ENCODE assay signal across 17 cellular contexts in the genomic region with DNA sequence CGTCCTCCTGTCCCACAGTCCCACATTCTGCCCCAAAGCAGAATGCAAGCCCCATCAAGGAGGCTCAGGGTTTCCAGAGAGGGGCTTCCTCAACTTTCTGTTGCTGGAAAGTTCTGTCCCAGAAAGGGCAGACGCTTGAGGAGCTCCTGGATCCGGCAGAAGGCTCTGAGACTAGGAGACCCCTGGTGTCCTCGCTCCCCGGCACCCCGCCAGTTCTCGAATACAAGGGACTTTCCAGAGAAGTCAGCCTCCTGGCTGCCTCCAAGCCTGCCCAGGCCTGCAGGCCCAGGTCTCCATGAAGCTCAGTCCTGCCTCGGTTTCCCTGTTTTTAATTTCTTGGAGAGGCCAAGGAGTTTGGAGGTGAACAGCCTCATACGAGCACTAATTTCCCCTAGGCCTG.
A peak's percentile ranks its signal among the peaks of the same experiment; 100 is the strongest.
DNase-seq lines count a peak whose midpoint lies in the region; ATAC-seq, FAIRE-seq and TF ChIP-seq lines count a peak whose summit lies in the region.
"Had no signal": no experiment of that assay in that cellular context is flagged by ENCODE, and none has a peak within 500 bp of the region (broad histone marks: within the 10 kb centered on the region; RNA-seq: fewer than 3 reads in every experiment).

No MANE protein-coding gene starts in this region.

- no peak overlapping the region for H3K18ac ChIP-seq in mesenchymal stem cell (ENCODE audit: low read depth in 1 of 2, low read length in 2 of 2)

- H3K79me2 ChIP-seq in HepG2 (ENCODE audit: insufficient read depth, low read length), result no peaks in the 10 kb centered on the region

- CTCF ChIA-PET in HepG2 (lab: Yijun Ruan, JAX; ENCODE audit: low intra/inter-chr PET ratio, low total read pairs), result interaction anchor here (1.5 kb wide), 1 partner anchor 119 kb away, joined by 3 read pairs; no protein-coding TSS in a partner anchor

- no peak overlapping the region for H4K8ac ChIP-seq in mesenchymal stem cell (ENCODE audit: low read length)

- POLR2A ChIA-PET in HepG2 (lab: Yijun Ruan, JAX), result no interaction called here

- H4K20me1 ChIP-seq in HepG2 (ENCODE audit: insufficient read depth, low read length), result no peaks in the 10 kb centered on the region

- no peak overlapping the region for H3K23ac ChIP-seq in mesenchymal stem cell (ENCODE audit: low read length in 2 of 2)

- TF ChIP-seq RAD21 in HepG2 (CRISPR knock-in tag; IDR thresholded peaks at IDR 0.05), result no peak

- no peak overlapping the region for H2BK5ac ChIP-seq in mesenchymal stem cell (ENCODE audit: low read depth, low read length, poor library complexity, severe bottlenecking)

- no peak for TF ChIP-seq CTCF in HepG2 (CRISPR knock-in tag; IDR thresholded peaks at IDR 0.05)
- TF ChIP-seq CTCF in right lobe of liver (IDR thresholded peaks at IDR 0.05), result no peak

- H3K27ac ChIP-seq in HepG2 (ENCODE audit: extremely low read length, insufficient read depth, low read length) (no peak overlapping the region), right lobe of liver (no peak overlapping the region), mesenchymal stem cell (ENCODE audit: low read length, poor library complexity, severe bottlenecking) (no peak overlapping the region), skin epidermis (peak overlapping the region in 12 of 21 experiments; percentile 24 to 90 (median 81))

- FAIRE-seq in HepG2 (lab: Jason Lieb, UNC), result no peak
- FAIRE-seq: A204.1, GM12892, GM18507 had no signal

- peaks cover 3 to 39% of the 10 kb centered on the region in 2 experiments; a peak in 3 of 5 replicates for H3K27me3 ChIP-seq in HepG2 (ENCODE audit: control insufficient read depth in 1 of 2, insufficient read depth in 2 of 2, low read length in 2 of 2)
- H3K27me3 ChIP-seq in right lobe of liver, result no peaks in the 10 kb centered on the region
- H3K27me3 ChIP-seq in mesenchymal stem cell (ENCODE audit: control insufficient read depth in 1 of 2, insufficient read depth in 1 of 2, low read length in 2 of 2), result no peaks in the 10 kb centered on the region
- H3K27me3 ChIP-seq: BE2C had no signal

- H3K9me3 ChIP-seq in HepG2 (ENCODE audit: low read length) (no peaks in the 10 kb centered on the region), right lobe of liver (no peaks in the 10 kb centered on the region), mesenchymal stem cell (ENCODE audit: control insufficient read depth, low read length) (no peaks in the 10 kb centered on the region)
- H3K9me3 ChIP-seq: BE2C, HAP-1 had no signal

- H3K4me3 ChIP-seq in HepG2 (replicated peaks in 1 of 3; ENCODE audit: insufficient read depth in 1 of 3, low read depth in 2 of 3, low read length in 3 of 3) (no peak overlapping the region), right lobe of liver (no peak overlapping the region), mesenchymal stem cell (ENCODE audit: insufficient read depth in 1 of 2, low read depth in 1 of 2, low read length in 2 of 2) (no peak overlapping the region), skin epidermis (no peak overlapping the region)
- H3K4me3 ChIP-seq: GM23248, HAP-1 had no signal

- no peak for TF ChIP-seq EP300 in HepG2 (IDR thresholded peaks at IDR 0.05; ENCODE audit: low read depth in 2 of 2, low read length in 2 of 2)
- no peak for TF ChIP-seq EP300 in HepG2 (CRISPR knock-in tag; IDR thresholded peaks at IDR 0.05; ENCODE audit: borderline replicate concordance)

- H3K79me1 ChIP-seq in mesenchymal stem cell (replicated peaks; ENCODE audit: low read length, poor library complexity, severe bottlenecking), result no peaks in the 10 kb centered on the region

- H2AK5ac ChIP-seq in mesenchymal stem cell (ENCODE audit: low read length, severe bottlenecking), result no peak overlapping the region

- DNase-seq in HepG2 (ENCODE audit: low spot score) (no peak), right lobe of liver (no peak), mesenchymal stem cell (no peak), NOMO-1 treated with dmso at 0.1 percent for 144 hours (lab: John Stamatoyannopoulos, UW; ENCODE audit: unreplicated experiment) (no peak), NCI-H1092 (lab: John Stamatoyannopoulos, UW) (no peak)
- DNase-seq: ACHN; BE2C; CD4-positive, alpha-beta memory T cell; DMS153; DMS79; GDM1; GM23248 had no signal

- 54% methylated on average over 9 of the region's 9 CpGs for WGBS in HepG2 (ENCODE audit: low lambda C conversion rate)
- WGBS in right lobe of liver (ENCODE audit: insufficient coverage, low coverage, low lambda C conversion rate, missing lambda C conversion rate), result 71% methylated on average over 1 of the region's 9 CpGs
- 98% methylated on average over 7 of the region's 9 CpGs for WGBS in mesenchymal stem cell

- no peak for TF ChIP-seq POLR2A in HepG2 (IDR thresholded peaks at IDR 0.05; ENCODE audit: insufficient read depth in 1 of 2, low read depth in 2 of 2, low read length in 2 of 2)
- no peak for TF ChIP-seq POLR2A in right lobe of liver (IDR thresholded peaks at IDR 0.05)

- intact Hi-C loops in HepG2 (cut with micrococcal nuclease; ENCODE audit: unreplicated experiment) (no loop called here), right lobe of liver (cut with DNase I) (no loop called here)

- H3K9ac ChIP-seq in HepG2 (ENCODE audit: insufficient read depth, low read depth, low read length) (no peak overlapping the region), mesenchymal stem cell (ENCODE audit: low read length) (no peak overlapping the region)
- H3K9ac ChIP-seq: GM23248 had no signal

- no peak overlapping the region for H4K91ac ChIP-seq in mesenchymal stem cell (ENCODE audit: low read length)

- H3K4me1 ChIP-seq in HepG2 (ENCODE audit: insufficient read depth, low read length) (peaks cover 67% of the 10 kb centered on the region), right lobe of liver (peaks cover 0 to 3% (median 0%) of the 10 kb centered on the region in 4 donors), mesenchymal stem cell (ENCODE audit: control insufficient read depth, insufficient read depth, low read depth, low read length) (peaks cover 15% of the 10 kb centered on the region)
- H3K4me1 ChIP-seq: HAP-1 had no signal

- H2AFZ ChIP-seq in HepG2 (ENCODE audit: low read length) (no peak overlapping the region), mesenchymal stem cell (ENCODE audit: low read depth, low read length) (no peak overlapping the region)
- H2AFZ ChIP-seq: GM23248 had no signal

- H2BK120ac ChIP-seq in mesenchymal stem cell (ENCODE audit: low read depth, low read length), result peak overlapping the region; percentile 11

- in situ Hi-C loops in HepG2 (cut with HindIII; ENCODE audit: extremely low pct_ligation_motif_present, low pct_unique_long_range_greater_than_20kb), result loop anchor here (5.0 kb wide), 1 partner anchor 154 kb away; no protein-coding TSS in a partner anchor

- H3K4me2 ChIP-seq in HepG2 (ENCODE audit: low read depth, low read length) (no peak overlapping the region), mesenchymal stem cell (ENCODE audit: low read length, poor library complexity, severe bottlenecking) (peak overlapping the region; percentile 3)

- ATAC-seq in HepG2 (no peak), right lobe of liver (no peak)

- no TSS peak for BruUV-seq in HepG2 (replicated peaks; lab: Mats Ljungman, UMichigan)

- H3K36me3 ChIP-seq in HepG2 (replicated peaks in 1 of 2; ENCODE audit: control insufficient read depth in 1 of 2, insufficient read depth in 2 of 2, low read length in 2 of 2) (no peaks in the 10 kb centered on the region), right lobe of liver (no peaks in the 10 kb centered on the region), mesenchymal stem cell (ENCODE audit: control insufficient read depth in 1 of 2, insufficient read depth in 2 of 2, low read depth in 1 of 2, low read length in 2 of 2) (no peaks in the 10 kb centered on the region)
- H3K36me3 ChIP-seq: BE2C, HAP-1 had no signal

- H3K14ac ChIP-seq in mesenchymal stem cell (ENCODE audit: low read length in 2 of 2), result no peak overlapping the region

- H2BK12ac ChIP-seq in mesenchymal stem cell (ENCODE audit: low read length in 2 of 2), result peak overlapping the region; percentile 40 to 89

- H3K4ac ChIP-seq in mesenchymal stem cell (ENCODE audit: low read depth in 1 of 2, low read length in 2 of 2), result peak overlapping the region in 1 of 2 experiments; percentile 37

- peak overlapping the region; percentile 80 for H2BK15ac ChIP-seq in mesenchymal stem cell (ENCODE audit: low read depth, poor library complexity, severe bottlenecking)

TF ChIP-seq in HepG2, 621 proteins besides CTCF, POLR2A, EP300 and RAD21 (continues in another document):
- TF ChIP-seq ZNF496 (CRISPR knock-in tag; IDR thresholded peaks at IDR 0.05; ENCODE audit: insufficient replicate concordance), result no peak
- TF ChIP-seq, protein P1, sequence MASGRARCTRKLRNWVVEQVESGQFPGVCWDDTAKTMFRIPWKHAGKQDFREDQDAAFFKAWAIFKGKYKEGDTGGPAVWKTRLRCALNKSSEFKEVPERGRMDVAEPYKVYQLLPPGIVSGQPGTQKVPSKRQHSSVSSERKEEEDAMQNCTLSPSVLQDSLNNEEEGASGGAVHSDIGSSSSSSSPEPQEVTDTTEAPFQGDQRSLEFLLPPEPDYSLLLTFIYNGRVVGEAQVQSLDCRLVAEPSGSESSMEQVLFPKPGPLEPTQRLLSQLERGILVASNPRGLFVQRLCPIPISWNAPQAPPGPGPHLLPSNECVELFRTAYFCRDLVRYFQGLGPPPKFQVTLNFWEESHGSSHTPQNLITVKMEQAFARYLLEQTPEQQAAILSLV (CRISPR knock-in tag; IDR thresholded peaks at IDR 0.05; ENCODE audit: borderline replicate concordance), result no peak
- TF ChIP-seq, protein P2, sequence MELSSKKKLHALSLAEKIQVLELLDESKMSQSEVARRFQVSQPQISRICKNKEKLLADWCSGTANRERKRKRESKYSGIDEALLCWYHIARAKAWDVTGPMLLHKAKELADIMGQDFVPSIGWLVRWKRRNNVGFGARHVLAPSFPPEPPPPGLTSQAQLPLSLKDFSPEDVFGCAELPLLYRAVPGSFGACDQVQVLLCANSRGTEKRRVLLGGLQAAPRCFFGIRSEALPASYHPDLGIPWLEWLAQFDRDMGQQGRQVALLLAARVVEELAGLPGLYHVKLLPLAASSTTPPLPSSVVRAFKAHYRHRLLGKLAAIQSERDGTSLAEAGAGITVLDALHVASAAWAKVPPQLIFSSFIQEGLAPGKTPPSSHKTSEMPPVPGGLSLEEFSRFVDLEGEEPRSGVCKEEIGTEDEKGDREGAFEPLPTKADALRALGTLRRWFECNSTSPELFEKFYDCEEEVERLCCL (CRISPR knock-in tag; IDR thresholded peaks at IDR 0.05; ENCODE audit: borderline replicate concordance), result no peak
- TF ChIP-seq AGO1 (IDR thresholded peaks at IDR 0.05; ENCODE audit: low read depth, low read length, poor library complexity, severe bottlenecking), result no peak
- no peak for TF ChIP-seq ZNF143 (CRISPR knock-in tag; IDR thresholded peaks at IDR 0.05)
- TF ChIP-seq, protein P3, sequence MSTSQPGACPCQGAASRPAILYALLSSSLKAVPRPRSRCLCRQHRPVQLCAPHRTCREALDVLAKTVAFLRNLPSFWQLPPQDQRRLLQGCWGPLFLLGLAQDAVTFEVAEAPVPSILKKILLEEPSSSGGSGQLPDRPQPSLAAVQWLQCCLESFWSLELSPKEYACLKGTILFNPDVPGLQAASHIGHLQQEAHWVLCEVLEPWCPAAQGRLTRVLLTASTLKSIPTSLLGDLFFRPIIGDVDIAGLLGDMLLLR (CRISPR knock-in tag; IDR thresholded peaks at IDR 0.05), result no peak
- 0 out of 2 replicates have a peak, but pooled peaks have one; percentile 14 for TF ChIP-seq ZNF350 (CRISPR knock-in tag; IDR thresholded peaks at IDR 0.05; ENCODE audit: borderline replicate concordance, low read depth)

Comparison
In these comparisons a context has a peak if more than half of its experiments do, and no peak if none do; other contexts are left out.
1. H3K27ac ChIP-seq: peak in skin epidermis (12 of 21); none in HepG2 (single experiment), right lobe of liver (0 of 3) and mesenchymal stem cell (single experiment).